1 cellular context compared by ENCODE assay signal in genomic region chr10:113520606-113521481, GRCh38.
TF ChIP-seq lines count a peak whose summit lies in the region.

No MANE protein-coding gene starts in this region.

TF ChIP-seq in SK-N-SH treated with all-trans-retinoic acid at 6 μM for 48 hours, 23 proteins besides CTCF, POLR2A, EP300 and RAD21 (continued from another document):
- no peak for TF ChIP-seq TCF4 (CRISPR knock-in tag; IDR thresholded peaks at IDR 0.05; ENCODE audit: borderline replicate concordance)
